In the genomic region with DNA sequence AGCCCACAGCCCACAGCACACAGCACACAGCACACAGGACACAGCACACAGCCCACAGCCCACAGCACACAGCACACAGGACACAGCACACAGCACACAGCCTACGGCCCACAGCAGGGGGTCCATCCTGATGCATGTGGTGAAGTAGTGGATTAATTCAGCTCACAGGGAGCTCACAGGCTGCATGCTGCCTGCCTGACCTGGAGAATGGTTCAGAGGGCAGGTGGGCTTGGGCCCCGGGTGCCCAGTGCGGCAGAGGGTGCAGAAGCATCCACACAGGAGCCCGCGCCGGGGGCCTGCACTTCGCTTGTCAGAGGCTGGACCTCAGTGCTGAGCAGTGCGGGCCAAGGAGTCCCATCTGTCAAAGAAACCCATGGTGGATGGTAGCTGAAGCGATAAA, we compare ENCODE assay signal across 24 cellular contexts. TPM values are rescaled to one million over a fixed set of nuclear protein-coding genes. Genes with fewer than 3 reads are reported as not detected.
"Had no signal": no experiment of that assay in that cellular context is flagged by ENCODE, and none has a peak within 500 bp of the region (broad histone marks: within the 10 kb centered on the region; RNA-seq: fewer than 3 reads in every experiment).

No MANE protein-coding gene starts in this region.

- DNase-seq: IMR-90, Karpas-422, KG1, MM.1S, NCI-H1092 treated with DMSO at 0.1 percent for 48 hours, NCI-H1436, NCI-H187, NCI-H2029, NCI-H2081 treated with DMSO at 0.1 percent for 48 hours, NCI-H2171, NCI-H226, NCI-H446, NCI-H510A, NCI-H524 treated with DMSO at 0.1 percent for 48 hours, NCI-H69, NCI-H774, Right ventricle myocardium superior, RPMI8226, SIG-M5 had no signal

- H3K36me3 ChIP-seq: SJSA1 had no signal

- H3K27me3 ChIP-seq: SJSA1 had no signal

- H3K4me3 ChIP-seq: SJSA1, SK-N-MC had no signal

- ATAC-seq: HepG2 had no signal

- FAIRE-seq: HepG2, RCC 7860 had no signal

- H3K27ac ChIP-seq: SJSA1, SK-N-MC had no signal

- H3K4me1 ChIP-seq: SJSA1 had no signal

RNA-seq across cellular contexts. Expression of a gene that starts 21.1 kb away (rescaled TPM):
- total RNA-seq: HepG2, M059J, SJSA1 had no signal
- polyA plus RNA-seq: HepG2 had no signal
